In genomic region chr10:131215776-131216175, GRCh38 we compare ENCODE assay signal across 17 cellular contexts.
DNase-seq lines count a peak whose midpoint lies in the region; ATAC-seq and TF ChIP-seq lines count a peak whose summit lies in the region.
"Had no signal": no experiment of that assay in that cellular context is flagged by ENCODE, and none has a peak within 500 bp of the region (broad histone marks: within the 10 kb centered on the region; RNA-seq: fewer than 3 reads in every experiment).

No MANE protein-coding gene starts in this region.

- no peak overlapping the region for H3K4me3 Mint-ChIP-seq in activated naive CD4-positive, alpha-beta T cell treated with anti-CD3 and anti-CD28 coated beads, Interleukin-2, amount 10 ng/mL, durations not matched to agents 7 days and 5 days
- H3K4me3 Mint-ChIP-seq in endodermal cell = no peak overlapping the region
- H3K4me3 Mint-ChIP-seq in type B pancreatic cell = no peak overlapping the region
- H3K4me3 Mint-ChIP-seq: CD14-positive monocyte; CD8-positive, alpha-beta T cell; H9 had no signal

- no peak for ATAC-seq in GM21367 (IDR thresholded peaks at IDR 0.05; ENCODE audit: unreplicated experiment)
- ATAC-seq: CD8-positive, alpha-beta T cell had no signal

- no peak overlapping the region for H3K9ac ChIP-seq in endodermal cell (ENCODE audit: extremely low read depth, low read length, poor library complexity, severe bottlenecking)

- no peaks in the 10 kb centered on the region for H3K9me3 Mint-ChIP-seq in activated naive CD4-positive, alpha-beta T cell treated with anti-CD3 and anti-CD28 coated beads, Interleukin-2, amount 10 ng/mL, durations not matched to agents 7 days and 5 days
- H3K9me3 Mint-ChIP-seq in endodermal cell (no peaks in the 10 kb centered on the region), type B pancreatic cell (no peaks in the 10 kb centered on the region)
- H3K9me3 Mint-ChIP-seq: CD8-positive, alpha-beta T cell; H9 had no signal

- no peak overlapping the region for H3K4me3 ChIP-seq in endodermal cell (ENCODE audit: low read length)

- H3K27ac ChIP-seq in endodermal cell (ENCODE audit: low read depth, low read length) = no peak overlapping the region

- WGBS in endodermal cell (ENCODE audit: insufficient coverage in 1 of 2, insufficient read length in 1 of 2), 2 experiments = 94 to 95% methylated on average over 6 of the region's 6 CpGs

- H3K27me3 Mint-ChIP-seq in activated naive CD4-positive, alpha-beta T cell treated with anti-CD3 and anti-CD28 coated beads, Interleukin-2, amount 10 ng/mL, durations not matched to agents 7 days and 5 days = no peaks in the 10 kb centered on the region
- H3K27me3 Mint-ChIP-seq in endodermal cell (ENCODE audit: insufficient read depth) (no peaks in the 10 kb centered on the region), type B pancreatic cell (peaks cover 4% of the 10 kb centered on the region)

- no peaks in the 10 kb centered on the region for H3K36me3 Mint-ChIP-seq in activated naive CD4-positive, alpha-beta T cell treated with anti-CD3 and anti-CD28 coated beads, Interleukin-2, amount 10 ng/mL, durations not matched to agents 7 days and 5 days
- H3K36me3 Mint-ChIP-seq in endodermal cell (ENCODE audit: low read depth) = no peaks in the 10 kb centered on the region
- H3K36me3 Mint-ChIP-seq in type B pancreatic cell = no peaks in the 10 kb centered on the region
- H3K36me3 Mint-ChIP-seq: CD14-positive monocyte; CD8-positive, alpha-beta T cell had no signal

- no peak overlapping the region for H3K27ac Mint-ChIP-seq in activated naive CD4-positive, alpha-beta T cell treated with anti-CD3 and anti-CD28 coated beads, Interleukin-2, amount 10 ng/mL, durations not matched to agents 7 days and 5 days
- H3K27ac Mint-ChIP-seq in endodermal cell = no peak overlapping the region
- no peak overlapping the region for H3K27ac Mint-ChIP-seq in type B pancreatic cell
- H3K27ac Mint-ChIP-seq: CD14-positive monocyte; CD8-positive, alpha-beta T cell had no signal

- no peaks in the 10 kb centered on the region for H3K36me3 ChIP-seq in endodermal cell (ENCODE audit: control insufficient read depth, insufficient read depth, low read length)

- no peaks in the 10 kb centered on the region for H3K9me3 ChIP-seq in endodermal cell (ENCODE audit: control insufficient read depth, low read length)

- no peaks in the 10 kb centered on the region for H3K4me1 Mint-ChIP-seq in activated naive CD4-positive, alpha-beta T cell treated with anti-CD3 and anti-CD28 coated beads, Interleukin-2, amount 10 ng/mL, durations not matched to agents 7 days and 5 days
- H3K4me1 Mint-ChIP-seq in endodermal cell (peaks cover 2% of the 10 kb centered on the region), type B pancreatic cell (ENCODE audit: unreplicated experiment) (no peaks in the 10 kb centered on the region)
- H3K4me1 Mint-ChIP-seq: CD14-positive monocyte had no signal

- no peaks in the 10 kb centered on the region for H3K4me1 ChIP-seq in endodermal cell (ENCODE audit: control insufficient read depth, insufficient read depth, low read length)

- H3K27me3 ChIP-seq in endodermal cell (ENCODE audit: control insufficient read depth, insufficient read depth, low read length, poor library complexity, severe bottlenecking) = no peaks in the 10 kb centered on the region

- peak; percentile 5 for DNase-seq in activated naive CD4-positive, alpha-beta T cell treated with anti-CD3 and anti-CD28 coated beads, Interleukin-2, amount 10 ng/mL, durations not matched to agents 7 days and 5 days
- DNase-seq in activated naive CD4-positive, alpha-beta T cell treated with Interleukin-2 at 50 U/mL for 16 hours = no peak
- DNase-seq in endodermal cell = peak; percentile 29
- DNase-seq in mesenteric fat pad (ENCODE audit: low spot score) = peak; percentile 39
- DNase-seq in type B pancreatic cell (ENCODE audit: extremely low spot score, unreplicated experiment) = peak; percentile 48
- DNase-seq in activated CD4-positive, CD25-positive, alpha-beta regulatory T cell treated with anti-CD3 and anti-CD28 coated beads, Interleukin-2, amount 50 U/mL, for 72 hours = no peak
- DNase-seq in C1 segment of cervical spinal cord (lab: John Stamatoyannopoulos, UW) = no peak
- DNase-seq: ACHN; CD8-positive, alpha-beta T cell; COR-L47; DMS153; DMS79 treated with DMSO at 0.1 percent for 48 hours; EL; GOT3 had no signal

- TF ChIP-seq CTCF in endodermal cell (conservative IDR thresholded peaks at IDR 0.05) (no peak), type B pancreatic cell (conservative IDR thresholded peaks at IDR 0.05) (no peak)

- CTCF ChIA-PET in activated naive CD4-positive, alpha-beta T cell treated with anti-CD3 and anti-CD28 coated beads, Interleukin-2, amount 10 ng/mL, durations not matched to agents 7 days and 5 days (lab: Charles Lee) = no interaction called here

Comparison
In these comparisons a context has a peak if more than half of its experiments do, and no peak if none do; other contexts are left out.
1. DNase-seq: peak in activated naive CD4-positive, alpha-beta T cell treated with anti-CD3 and anti-CD28 coated beads, Interleukin-2, amount 10 ng/mL, durations not matched to agents 7 days and 5 days (single experiment), endodermal cell (single experiment), mesenteric fat pad (single experiment) and type B pancreatic cell (single experiment); none in activated naive CD4-positive, alpha-beta T cell treated with Interleukin-2 at 50 U/mL for 16 hours (single experiment), activated CD4-positive, CD25-positive, alpha-beta regulatory T cell treated with anti-CD3 and anti-CD28 coated beads, Interleukin-2, amount 50 U/mL, for 72 hours (single experiment) and C1 segment of cervical spinal cord (0 of 14).